Comparison of ENCODE assay signal across 8 cellular contexts in the genomic region with DNA sequence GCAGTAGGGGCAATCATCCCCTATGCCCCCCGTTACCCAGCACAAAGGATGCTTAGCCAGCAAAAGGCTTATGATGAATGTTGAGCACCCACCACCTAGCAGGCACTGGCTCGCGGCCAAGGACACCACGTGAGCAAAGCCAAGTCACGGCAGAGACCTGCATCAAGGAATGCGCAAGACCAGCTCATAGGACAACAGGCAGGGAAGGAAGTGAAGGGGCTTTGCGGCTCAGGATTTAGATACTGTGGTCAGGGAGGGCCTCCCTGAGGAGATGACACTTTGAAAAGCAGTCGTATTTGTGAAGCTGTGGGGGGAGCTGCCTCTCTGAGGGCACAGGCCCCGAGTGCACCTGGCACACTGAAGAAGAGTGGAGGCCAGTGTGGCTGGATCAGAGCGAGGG. TPM values are rescaled to one million over a fixed set of nuclear protein-coding genes. Genes with fewer than 3 reads are reported as not detected.
DNase-seq lines count a peak whose midpoint lies in the region; ATAC-seq and TF ChIP-seq lines count a peak whose summit lies in the region.

No MANE protein-coding gene starts in this region.

- CTCF ChIA-PET in CD8-positive, alpha-beta T cell (lab: Charles Lee): interaction anchor here (7.3 to 28.0 kb wide), 2 partner anchors 12 to 36 kb away, joined by 77 to 1191 read pairs; a partner anchor contains a TSS

- intact Hi-C loops in CD8-positive, alpha-beta T cell (cut with DNase I, micrococcal nuclease): loop anchor here in 1 of 2 experiments (10.0 kb wide), 2 partner anchors 566 to 854 kb away; a partner anchor contains a TSS

- no peaks in the 10 kb centered on the region for H3K36me3 ChIP-seq in CD8-positive, alpha-beta T cell (ENCODE audit: insufficient read depth, low read length)
- H3K36me3 ChIP-seq in endodermal cell (ENCODE audit: control insufficient read depth, insufficient read depth, low read length): no peaks in the 10 kb centered on the region

- no peak overlapping the region for H3K4me3 ChIP-seq in CD8-positive, alpha-beta T cell (ENCODE audit: low read depth, low read length)
- H3K4me3 ChIP-seq in endodermal cell (ENCODE audit: low read length): no peak overlapping the region
- H3K4me3 ChIP-seq in retinal pigment epithelial cell (ENCODE audit: low read length): no peak overlapping the region

- H3K9me3 Mint-ChIP-seq in CD8-positive, alpha-beta T cell: no peaks in the 10 kb centered on the region
- H3K9me3 Mint-ChIP-seq in endodermal cell: no peaks in the 10 kb centered on the region

- POLR2A ChIA-PET in CD8-positive, alpha-beta T cell (lab: Charles Lee): interaction anchor here (1.4 to 1.9 kb wide), 4 partner anchors 9 to 26 kb away, joined by 4 to 9 read pairs (median 6); no protein-coding TSS in a partner anchor

- peaks cover 92% of the 10 kb centered on the region for H3K4me1 Mint-ChIP-seq in CD8-positive, alpha-beta T cell (ENCODE audit: low read depth)
- H3K4me1 Mint-ChIP-seq in endodermal cell: peaks cover 22% of the 10 kb centered on the region

- no peaks in the 10 kb centered on the region for H3K27me3 ChIP-seq in CD8-positive, alpha-beta T cell (ENCODE audit: insufficient read depth, low read length)
- H3K27me3 ChIP-seq in endodermal cell (ENCODE audit: control insufficient read depth, insufficient read depth, low read length, poor library complexity, severe bottlenecking): no peaks in the 10 kb centered on the region

- H3K4me3 Mint-ChIP-seq in CD8-positive, alpha-beta T cell: peak overlapping the region; percentile 62
- H3K4me3 Mint-ChIP-seq in endodermal cell: no peak overlapping the region

- H3K4me1 ChIP-seq in CD8-positive, alpha-beta T cell (ENCODE audit: insufficient read depth, low read length): peaks cover 83% of the 10 kb centered on the region
- no peaks in the 10 kb centered on the region for H3K4me1 ChIP-seq in endodermal cell (ENCODE audit: control insufficient read depth, insufficient read depth, low read length)

- WGBS in endodermal cell (ENCODE audit: insufficient coverage in 1 of 2, insufficient read length in 1 of 2), 2 experiments: 82% methylated on average over 8 to 10 of the region's 10 CpGs

- peaks cover 15% of the 10 kb centered on the region for H3K36me3 Mint-ChIP-seq in CD8-positive, alpha-beta T cell
- H3K36me3 Mint-ChIP-seq in endodermal cell (ENCODE audit: low read depth): peaks cover 24% of the 10 kb centered on the region

- no peak overlapping the region for H3K9ac ChIP-seq in endodermal cell (ENCODE audit: extremely low read depth, low read length, poor library complexity, severe bottlenecking)

- peak; percentile 55 to 88 (median 80) for DNase-seq in CD8-positive, alpha-beta T cell
- DNase-seq in NAMALWA (ENCODE audit: low spot score): peak; percentile 50
- peak; percentile 46 to 50 for DNase-seq in activated CD4-positive, alpha-beta T cell treated with anti-CD3 and anti-CD28 coated beads, Interleukin-2, amount 50 U/mL, for 4 hours
- peak; percentile 76 for DNase-seq in endodermal cell
- peak; percentile 83 for DNase-seq in retinal pigment epithelial cell (ENCODE audit: low read depth)
- no peak for DNase-seq in NCI-H1694 (lab: John Stamatoyannopoulos, UW)
- DNase-seq in RKO (ENCODE audit: low spot score): no peak

- no peaks in the 10 kb centered on the region for H3K27me3 Mint-ChIP-seq in CD8-positive, alpha-beta T cell (ENCODE audit: low read depth)
- no peaks in the 10 kb centered on the region for H3K27me3 Mint-ChIP-seq in endodermal cell (ENCODE audit: insufficient read depth)

- H3K27ac Mint-ChIP-seq in CD8-positive, alpha-beta T cell: peak overlapping the region; percentile 100
- H3K27ac Mint-ChIP-seq in endodermal cell: peak overlapping the region; percentile 80

- no peaks in the 10 kb centered on the region for H3K9me3 ChIP-seq in CD8-positive, alpha-beta T cell (ENCODE audit: low read length)
- no peaks in the 10 kb centered on the region for H3K9me3 ChIP-seq in endodermal cell (ENCODE audit: control insufficient read depth, low read length)

- no peak overlapping the region for H3K27ac ChIP-seq in CD8-positive, alpha-beta T cell (ENCODE audit: low read depth, low read length)
- H3K27ac ChIP-seq in endodermal cell (ENCODE audit: low read depth, low read length): no peak overlapping the region

- TF ChIP-seq CTCF in CD8-positive, alpha-beta T cell (IDR thresholded peaks at IDR 0.05): no peak
- TF ChIP-seq CTCF in endodermal cell (conservative IDR thresholded peaks at IDR 0.05): no peak
- no peak for TF ChIP-seq CTCF in retinal pigment epithelial cell (conservative IDR thresholded peaks at IDR 0.05; ENCODE audit: low read depth, low read length)

- peak; percentile 13 for ATAC-seq in CD8-positive, alpha-beta T cell
- no peak for ATAC-seq in HG03354 (IDR thresholded peaks at IDR 0.05; ENCODE audit: poor library complexity, severe bottlenecking, unreplicated experiment)

RNA-seq across cellular contexts. Expression of a gene that starts 32.8 kb away (rescaled TPM):
- 10 to 100 TPM; 48.7 to 48.8 TPM for total RNA-seq in CD8-positive, alpha-beta T cell
- 1 to 10 TPM; 6.8 to 6.9 TPM for total RNA-seq in endodermal cell
- 6.2 TPM for polyA plus RNA-seq in endodermal cell (2013, experiment 1 of 2)
- 5.0 TPM for polyA plus RNA-seq in endodermal cell (2013, experiment 2 of 2)

Comparison
In these comparisons a context has a peak if more than half of its experiments do, and no peak if none do; other contexts are left out.
1. DNase-seq: peak in CD8-positive, alpha-beta T cell (7 of 7), NAMALWA (single experiment), activated CD4-positive, alpha-beta T cell treated with anti-CD3 and anti-CD28 coated beads, Interleukin-2, amount 50 U/mL, for 4 hours (2 of 2), endodermal cell (single experiment) and retinal pigment epithelial cell (single experiment); none in NCI-H1694 (single experiment) and RKO (single experiment).
2. RNA of a gene that starts 32.8 kb away (total RNA-seq): 48.7 to 48.8 TPM in CD8-positive, alpha-beta T cell; 6.8 to 6.9 TPM in endodermal cell; every median in the first group is over 4 times any median in the second.